In genomic region chr5:107997338-107997979, GRCh38 we compare ENCODE assay signal across 18 cellular contexts.
A peak's percentile ranks its signal among the peaks of the same experiment; 100 is the strongest.
DNase-seq lines count a peak whose midpoint lies in the region; ATAC-seq, FAIRE-seq and TF ChIP-seq lines count a peak whose summit lies in the region.
"Had no signal": no experiment of that assay in that cellular context is flagged by ENCODE, and none has a peak within 500 bp of the region (broad histone marks: within the 10 kb centered on the region; RNA-seq: fewer than 3 reads in every experiment).

No MANE protein-coding gene starts in this region.

- H3K27ac ChIP-seq in breast epithelium: no peak overlapping the region
- H3K27ac ChIP-seq in esophagus squamous epithelium: no peak overlapping the region
- H3K27ac ChIP-seq: tibial artery had no signal

- H3K4me3 ChIP-seq in breast epithelium: no peak overlapping the region
- H3K4me3 ChIP-seq in astrocyte of the cerebellum (ENCODE audit: low read depth, low read length): no peak overlapping the region
- H3K4me3 ChIP-seq in esophagus squamous epithelium: no peak overlapping the region
- H3K4me3 ChIP-seq: tibial artery had no signal

- H3K4me3 Mint-ChIP-seq in MCF 10A (ENCODE audit: unreplicated experiment): no peak overlapping the region
- H3K4me3 Mint-ChIP-seq: activated CD4-positive, alpha-beta T cell treated with anti-CD3 and anti-CD28 coated beads, Interleukin-2, amount 10 ng/mL, durations not matched to agents 24 days and 14 days; activated naive CD8-positive, alpha-beta T cell treated with anti-CD3 and anti-CD28 coated beads for 36 hours; CD4-positive, alpha-beta memory T cell had no signal

- H3K9me3 Mint-ChIP-seq in MCF 10A (ENCODE audit: unreplicated experiment): no peaks in the 10 kb centered on the region
- H3K9me3 Mint-ChIP-seq: activated naive CD8-positive, alpha-beta T cell treated with anti-CD3 and anti-CD28 coated beads for 36 hours; CD4-positive, alpha-beta memory T cell had no signal

- WGBS in esophagus squamous epithelium, 2 donors: 51 to 63% methylated on average over 4 of the region's 4 CpGs

- BruUV-seq in MCF 10A (replicated peaks; lab: Mats Ljungman, UMichigan): no TSS peak

- H3K36me3 ChIP-seq in breast epithelium (no peaks in the 10 kb centered on the region), esophagus squamous epithelium (no peaks in the 10 kb centered on the region)
- H3K36me3 ChIP-seq: tibial artery had no signal

- H3K9me3 ChIP-seq in breast epithelium (no peaks in the 10 kb centered on the region), esophagus squamous epithelium (no peaks in the 10 kb centered on the region)
- H3K9me3 ChIP-seq: tibial artery had no signal

- H3K36me3 Mint-ChIP-seq in MCF 10A (ENCODE audit: insufficient read depth, unreplicated experiment): no peaks in the 10 kb centered on the region

- no peaks in the 10 kb centered on the region for H3K27me3 Mint-ChIP-seq in MCF 10A (ENCODE audit: insufficient read depth, unreplicated experiment)
- H3K27me3 Mint-ChIP-seq: activated naive CD8-positive, alpha-beta T cell treated with anti-CD3 and anti-CD28 coated beads for 36 hours; CD4-positive, alpha-beta memory T cell had no signal

- DNase-seq in MCF 10A (ENCODE audit: unreplicated experiment) (peak; percentile 9), breast epithelium (ENCODE audit: low spot score in 2 of 2) (no peak), astrocyte of the cerebellum (ENCODE audit: low read depth) (peak; percentile 29), iris pigment epithelial cell (ENCODE audit: low read depth) (peak; percentile 66), Kasumi-1 (lab: John Stamatoyannopoulos, UW) (no peak), urothelium cell line (ENCODE audit: low spot score) (no peak), esophagus squamous epithelium (lab: John Stamatoyannopoulos, UW) (no peak)
- DNase-seq: activated CD4-positive, alpha-beta T cell treated with anti-CD3 and anti-CD28 coated beads, Interleukin-2, amount 10 ng/mL, durations not matched to agents 24 days and 14 days; activated naive CD8-positive, alpha-beta T cell treated with anti-CD3 and anti-CD28 coated beads for 36 hours; CD4-positive, alpha-beta memory T cell; GF-D8; kidney; NCI-H1694; NCI-H446; T-helper 9 cell; tibial artery had no signal

- ATAC-seq in GM19324 (IDR thresholded peaks at IDR 0.05; ENCODE audit: low FRiP score, unreplicated experiment): no peak

- H3K4me1 ChIP-seq in breast epithelium (no peaks in the 10 kb centered on the region), esophagus squamous epithelium (no peaks in the 10 kb centered on the region)
- H3K4me1 ChIP-seq: tibial artery had no signal

- H3K27me3 ChIP-seq in breast epithelium (no peaks in the 10 kb centered on the region), esophagus squamous epithelium (no peaks in the 10 kb centered on the region)
- H3K27me3 ChIP-seq: tibial artery had no signal

- no peak overlapping the region for H3K27ac Mint-ChIP-seq in MCF 10A (ENCODE audit: low read depth, unreplicated experiment)
- H3K27ac Mint-ChIP-seq: activated CD4-positive, alpha-beta T cell treated with anti-CD3 and anti-CD28 coated beads, Interleukin-2, amount 10 ng/mL, durations not matched to agents 24 days and 14 days; activated naive CD8-positive, alpha-beta T cell treated with anti-CD3 and anti-CD28 coated beads for 36 hours; CD4-positive, alpha-beta memory T cell had no signal

- no peak for FAIRE-seq in urothelium cell line (lab: Jason Lieb, UNC)
- FAIRE-seq: A204.1 had no signal

- POLR2A ChIA-PET in MCF 10A (lab: Yijun Ruan, JAX): no interaction called here

- TF ChIP-seq POLR2A in breast epithelium (IDR thresholded peaks at IDR 0.05) (no peak), esophagus squamous epithelium (IDR thresholded peaks at IDR 0.05) (no peak)

- CTCF ChIA-PET in MCF 10A (lab: Yijun Ruan, JAX): interaction anchor here (0.5 to 0.6 kb wide), 3 partner anchors 22 to 215 kb away, joined by 3 read pairs; no protein-coding TSS in a partner anchor

- in situ Hi-C loops in astrocyte of the cerebellum (cut with HindIII; ENCODE audit: low sequenced_read_pairs): no loop called here

- intact Hi-C loops in MCF 10A (cut with micrococcal nuclease) (no loop called here), breast epithelium (cut with DNase I; ENCODE audit: low total_unique reads) (no loop called here), esophagus squamous epithelium (cut with DNase I) (no loop called here)

- H3K4me1 Mint-ChIP-seq in MCF 10A (ENCODE audit: insufficient read depth, unreplicated experiment): no peaks in the 10 kb centered on the region
- H3K4me1 Mint-ChIP-seq: activated naive CD8-positive, alpha-beta T cell treated with anti-CD3 and anti-CD28 coated beads for 36 hours had no signal

- TF ChIP-seq CTCF in MCF 10A (IDR thresholded peaks at IDR 0.05; ENCODE audit: unreplicated experiment) (no peak), breast epithelium (IDR thresholded peaks at IDR 0.05) (no peak), astrocyte of the cerebellum (IDR thresholded peaks at IDR 0.05; ENCODE audit: low read depth, low read length, missing control alignments) (no peak), esophagus squamous epithelium (IDR thresholded peaks at IDR 0.05) (no peak)

Comparison
In these comparisons a context has a peak if more than half of its experiments do, and no peak if none do; other contexts are left out.
1. DNase-seq: peak in MCF 10A (single experiment), astrocyte of the cerebellum (single experiment) and iris pigment epithelial cell (single experiment); none in breast epithelium (0 of 2), Kasumi-1 (0 of 2), urothelium cell line (single experiment) and esophagus squamous epithelium (single experiment).